Comparison of ENCODE assay signal across 1 cellular context in the genomic region with DNA sequence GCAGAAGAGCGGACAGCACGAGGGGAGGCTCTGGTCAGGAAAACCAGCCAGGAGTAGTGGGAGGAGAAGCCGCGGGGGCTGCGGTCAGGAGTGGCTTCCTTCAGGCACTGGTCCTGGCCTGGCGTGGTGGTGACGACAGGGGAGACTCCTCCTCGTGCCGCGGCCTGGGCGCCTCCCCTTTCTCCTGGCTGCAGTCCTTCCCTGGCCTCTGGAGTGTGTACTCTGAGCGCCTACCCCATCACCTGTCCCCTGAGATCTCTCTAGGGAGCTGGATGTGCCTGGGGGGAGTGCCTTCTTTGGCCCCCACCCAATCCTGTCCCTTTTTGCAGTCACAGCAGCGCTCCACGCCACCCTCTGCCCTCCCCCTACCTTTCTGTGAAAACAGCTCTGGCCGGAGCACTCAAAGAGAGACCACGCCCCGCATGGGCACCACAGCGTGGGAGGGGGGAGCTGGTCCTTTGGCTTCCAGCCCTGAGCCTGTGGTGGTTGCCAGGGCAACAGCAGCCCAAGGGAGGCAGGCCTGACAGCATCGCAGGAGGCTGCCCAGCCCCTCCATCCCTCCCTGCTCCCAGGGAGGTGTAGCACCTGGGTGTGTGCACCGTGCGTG.
TF ChIP-seq lines count a peak whose summit lies in the region.

No MANE protein-coding gene starts in this region.

TF ChIP-seq in HEK293, 187 proteins besides CTCF, POLR2A, EP300 and RAD21 (continued from another document):
- TF ChIP-seq KLF17 (tag by site-specific recombination; IDR thresholded peaks at IDR 0.05): peak; percentile 46; the same call in 1 of the 2 replicates
